2 cellular contexts compared by ENCODE assay signal in genomic region chr1:16521679-16522078, GRCh38. TPM values are rescaled to one million over a fixed set of nuclear protein-coding genes. Genes with fewer than 3 reads are reported as not detected.
"Had no signal": no experiment of that assay in that cellular context is flagged by ENCODE, and none has a peak within 500 bp of the region (broad histone marks: within the 10 kb centered on the region; RNA-seq: fewer than 3 reads in every experiment).

No MANE protein-coding gene starts in this region.

RNA-seq across cellular contexts. Expression of gene RNU1-1, which starts 7.6 kb away (rescaled TPM):
- total RNA-seq: H4 had no signal
- polyA plus RNA-seq: IgD-negative memory B cell had no signal
